9 cellular contexts compared by ENCODE assay signal in the genomic region with DNA sequence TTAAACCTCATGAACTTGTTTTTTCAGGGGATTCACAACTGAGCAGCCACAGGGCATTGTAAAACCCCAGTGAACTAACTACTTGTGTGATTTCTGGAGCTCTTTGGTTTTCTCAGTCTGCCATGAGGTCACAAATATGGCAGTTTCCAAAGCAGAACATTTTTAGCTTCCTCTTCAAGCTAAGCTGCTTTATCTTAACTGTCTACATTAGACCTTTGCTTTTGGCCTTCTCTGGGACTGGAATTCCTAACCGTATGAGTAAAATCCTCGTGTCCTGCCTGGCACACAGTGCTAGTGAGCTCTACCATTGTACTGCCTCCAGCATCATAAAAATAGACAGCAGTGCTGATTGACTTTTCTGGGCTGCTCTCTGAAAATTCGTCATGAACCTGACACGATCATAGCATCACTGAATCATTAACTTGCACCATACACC. TPM values are rescaled to one million over a fixed set of nuclear protein-coding genes. Genes with fewer than 3 reads are reported as not detected.
DNase-seq lines count a peak whose midpoint lies in the region; ATAC-seq and TF ChIP-seq lines count a peak whose summit lies in the region.
"Had no signal": no experiment of that assay in that cellular context is flagged by ENCODE, and none has a peak within 500 bp of the region (broad histone marks: within the 10 kb centered on the region; RNA-seq: fewer than 3 reads in every experiment).

No MANE protein-coding gene starts in this region.

- H3K9ac ChIP-seq in smooth muscle cell (ENCODE audit: low read depth): peak overlapping the region; percentile 56

- peaks cover 62% of the 10 kb centered on the region for H3K79me2 ChIP-seq in smooth muscle cell (ENCODE audit: low read depth)

- H3K4me1 ChIP-seq in foreskin keratinocyte (peaks cover 26% of the 10 kb centered on the region), smooth muscle cell (ENCODE audit: low read depth) (peaks cover 19% of the 10 kb centered on the region)

- H4K20me1 ChIP-seq in smooth muscle cell (ENCODE audit: low read depth): no peaks in the 10 kb centered on the region

- TF ChIP-seq CTCF in foreskin keratinocyte (conservative IDR thresholded peaks at IDR 0.05): no peak
- TF ChIP-seq CTCF in smooth muscle cell (IDR thresholded peaks at IDR 0.05; ENCODE audit: borderline replicate concordance, insufficient read depth, poor library complexity, severe bottlenecking): no peak

- H2AFZ ChIP-seq in smooth muscle cell (ENCODE audit: low read depth): peak overlapping the region; percentile 46

- ATAC-seq in GM19023 (IDR thresholded peaks at IDR 0.05; ENCODE audit: unreplicated experiment) (peak; percentile 53), foreskin keratinocyte (peak; percentile 92), GM18498 (IDR thresholded peaks at IDR 0.05; ENCODE audit: unreplicated experiment) (no peak), HG03039 (IDR thresholded peaks at IDR 0.05; ENCODE audit: unreplicated experiment) (no peak)

- H3K9me3 ChIP-seq in MG63 (no peaks in the 10 kb centered on the region), smooth muscle cell (replicated peaks; ENCODE audit: low read depth) (no peaks in the 10 kb centered on the region)

- WGBS in smooth muscle cell (ENCODE audit: low lambda C conversion rate): 13% methylated on average over 4 of the region's 4 CpGs

- peaks cover 18% of the 10 kb centered on the region for H3F3A ChIP-seq in smooth muscle cell (ENCODE audit: low read depth)

- H3K36me3 ChIP-seq in MG63 (no peaks in the 10 kb centered on the region), smooth muscle cell (ENCODE audit: low read depth) (no peaks in the 10 kb centered on the region)

- peak overlapping the region; percentile 76 for H3K4me2 ChIP-seq in smooth muscle cell

- no peak overlapping the region for H3K4me3 ChIP-seq in MG63
- H3K4me3 ChIP-seq in smooth muscle cell: no peak overlapping the region

- no peaks in the 10 kb centered on the region for H3K27me3 ChIP-seq in MG63
- H3K27me3 ChIP-seq in foreskin keratinocyte: no peaks in the 10 kb centered on the region
- H3K27me3 ChIP-seq in smooth muscle cell (ENCODE audit: low read depth): no peaks in the 10 kb centered on the region

- DNase-seq in MG63 (peak; percentile 84), foreskin keratinocyte (peak; percentile 65 to 89), smooth muscle cell (lab: John Stamatoyannopoulos, UW; ENCODE audit: unreplicated experiment) (no peak), LoVo (ENCODE audit: low spot score) (no peak), activated T-cell treated with anti-CD3 and anti-CD28 coated beads for 4 hours (no peak)
- DNase-seq: stimulated activated CD4-positive, alpha-beta T cell treated with anti-CD3 and anti-CD28 coated beads, Interleukin-12 subunit alpha, Interleukin-12 subunit beta, amount 100 ng/mL, for 4 hours had no signal

- H3K27ac ChIP-seq in foreskin keratinocyte: peak overlapping the region; percentile 35
- H3K27ac ChIP-seq in smooth muscle cell (ENCODE audit: low read depth): peak overlapping the region; percentile 92

RNA-seq across cellular contexts. Expression of gene CDIN1, which starts 22.1 kb away (rescaled TPM):
- 4.3 and 13.6 TPM in 2 replicates for total RNA-seq in MG63 (2014; rRNA removed; shearing (Covaris generic); ENCODE audit: low replicate concordance)
- 16.3 and 17.5 TPM in 2 replicates for total RNA-seq in foreskin keratinocyte
- 6.3 and 6.6 TPM in 2 replicates for polyA plus RNA-seq in foreskin keratinocyte
- 21.0 and 24.8 TPM in 2 replicates for total RNA-seq in smooth muscle cell
- 14.3 and 17.5 TPM in 2 replicates for polyA plus RNA-seq in smooth muscle cell

Comparison
In these comparisons a context has a peak if more than half of its experiments do, and no peak if none do; other contexts are left out.
1. ATAC-seq: peak in GM19023 (single experiment) and foreskin keratinocyte (single experiment); none in GM18498 (single experiment) and HG03039 (single experiment).
2. DNase-seq: peak in MG63 (single experiment) and foreskin keratinocyte (2 of 2); none in smooth muscle cell (single experiment), LoVo (single experiment) and activated T-cell treated with anti-CD3 and anti-CD28 coated beads for 4 hours (single experiment).